12 cellular contexts compared by ENCODE assay signal in genomic region chr7:148330124-148330818, GRCh38.
DNase-seq lines count a peak whose midpoint lies in the region; ATAC-seq and TF ChIP-seq lines count a peak whose summit lies in the region.
"Had no signal": no experiment of that assay in that cellular context is flagged by ENCODE, and none has a peak within 500 bp of the region (broad histone marks: within the 10 kb centered on the region; RNA-seq: fewer than 3 reads in every experiment).

No MANE protein-coding gene starts in this region.

- H3K56ac ChIP-seq in IMR-90 (ENCODE audit: extremely low read depth, insufficient read depth, low read length), result no peak overlapping the region

- H4K91ac ChIP-seq in IMR-90 (ENCODE audit: insufficient read depth, low read depth, low read length), result no peak overlapping the region

- POLR2A ChIA-PET in IMR-90 (lab: Charles Lee; ENCODE audit: unreplicated experiment), result no interaction called here

- H2BK120ac ChIP-seq in IMR-90 (ENCODE audit: low read depth, low read length), result no peak overlapping the region

- no peak overlapping the region for H3K4me3 ChIP-seq in CD4-positive, CD25-positive, alpha-beta regulatory T cell (ENCODE audit: low read depth, low read length)
- no peak overlapping the region for H3K4me3 ChIP-seq in IMR-90 (ENCODE audit: insufficient read depth, low read depth, low read length)

- H3K9me3 ChIP-seq in CD4-positive, CD25-positive, alpha-beta regulatory T cell (ENCODE audit: control insufficient read depth in 2 of 2, low read length in 2 of 2), result no peaks in the 10 kb centered on the region
- peaks cover 41% of the 10 kb centered on the region for H3K9me3 ChIP-seq in IMR-90 (ENCODE audit: control insufficient read depth, insufficient read depth, low read length)

- no peak overlapping the region for H3K18ac ChIP-seq in IMR-90 (ENCODE audit: low read depth, low read length)

- H2BK5ac ChIP-seq in IMR-90 (ENCODE audit: low read depth, low read length, poor library complexity, severe bottlenecking), result peak overlapping the region; percentile 68

- H3K9me1 ChIP-seq in IMR-90 (ENCODE audit: insufficient read depth, low read length), result no peaks in the 10 kb centered on the region

- no peak overlapping the region for H3K27ac Mint-ChIP-seq in T-helper 1 cell treated with Interleukin-12 subunit alpha and Interleukin-12 subunit beta and Interleukin-4 antibody, amounts not matched to agents 30 μg/mL and 1 μg/mL, for 36 hours
- H3K27ac Mint-ChIP-seq in CD4-positive, CD25-positive, alpha-beta regulatory T cell, result peak overlapping the region; percentile 48 to 94 (median 74)
- H3K27ac Mint-ChIP-seq in memory B cell, result peak overlapping the region; percentile 81
- H3K27ac Mint-ChIP-seq: CD14-positive monocyte had no signal

- no peak overlapping the region for H2BK20ac ChIP-seq in IMR-90 (ENCODE audit: low read depth, low read length)

- H3K36me3 ChIP-seq in CD4-positive, CD25-positive, alpha-beta regulatory T cell (ENCODE audit: control insufficient read depth, insufficient read depth, low read length), result no peaks in the 10 kb centered on the region
- H3K36me3 ChIP-seq in IMR-90 (ENCODE audit: control insufficient read depth, insufficient read depth, low read length), result no peaks in the 10 kb centered on the region

- no peak for DNase-seq in T-helper 1 cell
- no peak for DNase-seq in CD4-positive, CD25-positive, alpha-beta regulatory T cell
- DNase-seq in IMR-90, result no peak
- DNase-seq in memory B cell (ENCODE audit: low spot score in 2 of 2), result no peak
- DNase-seq in GM03348 (ENCODE audit: low spot score), result no peak
- DNase-seq in nucleus accumbens (lab: John Stamatoyannopoulos, UW), result no peak
- DNase-seq: DMS79 had no signal

- no peak overlapping the region for H2AK5ac ChIP-seq in IMR-90 (ENCODE audit: low read depth, low read length)

- intact Hi-C loops in IMR-90 (cut with micrococcal nuclease), result no loop called here

- no peak overlapping the region for H3K9ac ChIP-seq in IMR-90 (ENCODE audit: low read depth, low read length)

- no peak overlapping the region for H2AK9ac ChIP-seq in IMR-90 (replicated peaks; ENCODE audit: low read depth, low read length, poor library complexity)

- H2BK15ac ChIP-seq in IMR-90 (ENCODE audit: low read depth, low read length), result no peak overlapping the region

- TF ChIP-seq POLR2A in IMR-90 (IDR thresholded peaks at IDR 0.05; ENCODE audit: low read depth, low read length), result no peak

- no peaks in the 10 kb centered on the region for H4K20me1 ChIP-seq in IMR-90 (ENCODE audit: insufficient read depth, low read length)

- ATAC-seq in CD4-positive, CD25-positive, alpha-beta regulatory T cell (ENCODE audit: low read depth in 2 of 2), result no peak
- ATAC-seq in IMR-90 (ENCODE audit: low read depth), result no peak
- ATAC-seq in memory B cell (ENCODE audit: low read depth), result no peak
- ATAC-seq in HG03520 (IDR thresholded peaks at IDR 0.05; ENCODE audit: unreplicated experiment), result no peak
- ATAC-seq: HCT116 had no signal

- H3K79me1 ChIP-seq in IMR-90 (ENCODE audit: low read depth in 1 of 2, low read length in 2 of 2), result no peaks in the 10 kb centered on the region

- no peaks in the 10 kb centered on the region for H3K4me1 ChIP-seq in CD4-positive, CD25-positive, alpha-beta regulatory T cell (ENCODE audit: control insufficient read depth, insufficient read depth, low read length, poor library complexity, severe bottlenecking)
- H3K4me1 ChIP-seq in IMR-90 (ENCODE audit: control insufficient read depth, insufficient read depth, low read length), result no peaks in the 10 kb centered on the region

- dilution Hi-C loops in IMR-90 (cut with HindIII; ENCODE audit: low sequenced_read_pairs, unreplicated experiment), result no loop called here

- H3K27ac ChIP-seq in CD4-positive, CD25-positive, alpha-beta regulatory T cell (ENCODE audit: insufficient read depth, low read length, poor library complexity, severe bottlenecking), result no peak overlapping the region
- no peak overlapping the region for H3K27ac ChIP-seq in IMR-90 (ENCODE audit: insufficient read depth, low read length)
- H3K27ac ChIP-seq: 22Rv1 had no signal

- no peak overlapping the region for H2AFZ ChIP-seq in IMR-90 (replicated peaks; ENCODE audit: low read length, poor library complexity)

- in situ Hi-C loops in IMR-90 (cut with MboI; ENCODE audit: low sequenced_read_pairs), result no loop called here

- no peaks in the 10 kb centered on the region for H3K4me1 Mint-ChIP-seq in T-helper 1 cell treated with Interleukin-12 subunit alpha and Interleukin-12 subunit beta and Interleukin-4 antibody, amounts not matched to agents 30 μg/mL and 1 μg/mL, for 36 hours (ENCODE audit: low read depth)
- peaks cover 0 to 4% (median 0%) of the 10 kb centered on the region in 4 donors for H3K4me1 Mint-ChIP-seq in CD4-positive, CD25-positive, alpha-beta regulatory T cell
- peaks cover 24% of the 10 kb centered on the region for H3K4me1 Mint-ChIP-seq in memory B cell
- H3K4me1 Mint-ChIP-seq: CD14-positive monocyte had no signal

- H3K4me2 ChIP-seq in IMR-90 (ENCODE audit: low read depth, low read length), result no peak overlapping the region

- peaks cover 22% of the 10 kb centered on the region for H3K9me3 Mint-ChIP-seq in T-helper 1 cell treated with Interleukin-12 subunit alpha and Interleukin-12 subunit beta and Interleukin-4 antibody, amounts not matched to agents 30 μg/mL and 1 μg/mL, for 36 hours
- H3K9me3 Mint-ChIP-seq in CD4-positive, CD25-positive, alpha-beta regulatory T cell, result peaks cover 0 to 12% (median 1%) of the 10 kb centered on the region in 7 donors
- H3K9me3 Mint-ChIP-seq in memory B cell, result peaks cover 18% of the 10 kb centered on the region

- TF ChIP-seq CTCF in IMR-90 (conservative IDR thresholded peaks at IDR 0.05; ENCODE audit: low read depth, low read length), result no peak

- WGBS in IMR-90 (ENCODE audit: extremely low coverage in 2 of 2, insufficient read length in 1 of 2), 2 experiments, result 86 to 100% methylated on average over 8 to 14 of the region's 15 CpGs

- CTCF ChIA-PET in IMR-90 (lab: Yijun Ruan, JAX), result no interaction called here

- H3K36me3 Mint-ChIP-seq in T-helper 1 cell treated with Interleukin-12 subunit alpha and Interleukin-12 subunit beta and Interleukin-4 antibody, amounts not matched to agents 30 μg/mL and 1 μg/mL, for 36 hours (ENCODE audit: low read depth), result peaks cover 14% of the 10 kb centered on the region
- no peaks in the 10 kb centered on the region for H3K36me3 Mint-ChIP-seq in CD4-positive, CD25-positive, alpha-beta regulatory T cell
- H3K36me3 Mint-ChIP-seq in memory B cell, result peaks cover 15% of the 10 kb centered on the region
- H3K36me3 Mint-ChIP-seq: CD14-positive monocyte had no signal

- H3K14ac ChIP-seq in IMR-90 (replicated peaks; ENCODE audit: low read depth, low read length), result no peak overlapping the region

- peaks cover 4% of the 10 kb centered on the region for H3K27me3 ChIP-seq in CD4-positive, CD25-positive, alpha-beta regulatory T cell (ENCODE audit: control insufficient read depth, insufficient read depth, low read length)
- H3K27me3 ChIP-seq in IMR-90 (ENCODE audit: control insufficient read depth, insufficient read depth, low read length), result no peaks in the 10 kb centered on the region

- H3K27me3 Mint-ChIP-seq in T-helper 1 cell treated with Interleukin-12 subunit alpha and Interleukin-12 subunit beta and Interleukin-4 antibody, amounts not matched to agents 30 μg/mL and 1 μg/mL, for 36 hours (ENCODE audit: low read depth), result no peaks in the 10 kb centered on the region
- H3K27me3 Mint-ChIP-seq in CD4-positive, CD25-positive, alpha-beta regulatory T cell, result peaks cover 6% of the 10 kb centered on the region
- H3K27me3 Mint-ChIP-seq in memory B cell, result peaks cover 9% of the 10 kb centered on the region

- no peak overlapping the region for H4K5ac ChIP-seq in IMR-90 (ENCODE audit: low read depth, low read length)

- TF ChIP-seq RAD21 in IMR-90 (IDR thresholded peaks at IDR 0.05; ENCODE audit: low read length), result no peak

- no peak overlapping the region for H3K23ac ChIP-seq in IMR-90 (ENCODE audit: low read depth, low read length)

- no TSS peak for BruUV-seq in IMR-90 (replicated peaks; lab: Mats Ljungman, UMichigan)

- H3K4ac ChIP-seq in IMR-90 (ENCODE audit: low read depth, low read length), result no peak overlapping the region

- peak overlapping the region; percentile 15 for H3K4me3 Mint-ChIP-seq in T-helper 1 cell treated with Interleukin-12 subunit alpha and Interleukin-12 subunit beta and Interleukin-4 antibody, amounts not matched to agents 30 μg/mL and 1 μg/mL, for 36 hours
- no peak overlapping the region for H3K4me3 Mint-ChIP-seq in CD4-positive, CD25-positive, alpha-beta regulatory T cell
- no peak overlapping the region for H3K4me3 Mint-ChIP-seq in memory B cell
- H3K4me3 Mint-ChIP-seq: CD14-positive monocyte had no signal

- H4K8ac ChIP-seq in IMR-90 (ENCODE audit: low read depth in 2 of 2, low read length in 2 of 2), result no peak overlapping the region

TF ChIP-seq in IMR-90, 13 proteins besides CTCF, POLR2A, EP300 and RAD21 (continues in another document):
- no peak for TF ChIP-seq BHLHE40 (IDR thresholded peaks at IDR 0.05; ENCODE audit: low read depth, low read length)
- no peak for TF ChIP-seq CEBPB (IDR thresholded peaks at IDR 0.05; ENCODE audit: low read depth, low read length)
- no peak for TF ChIP-seq MAZ (IDR thresholded peaks at IDR 0.05; ENCODE audit: borderline replicate concordance, low read depth, low read length)
- TF ChIP-seq FOS (IDR thresholded peaks at IDR 0.05; ENCODE audit: low read depth, low read length), result no peak
- no peak for TF ChIP-seq NFE2L2 (IDR thresholded peaks at IDR 0.05; ENCODE audit: low read depth, low read length)
- no peak for TF ChIP-seq SMC3 (IDR thresholded peaks at IDR 0.05; ENCODE audit: low read depth, low read length)
- TF ChIP-seq RCOR1 (IDR thresholded peaks at IDR 0.05; ENCODE audit: insufficient replicate concordance, low read length), result no peak
- no peak for TF ChIP-seq RFX5 (IDR thresholded peaks at IDR 0.05; ENCODE audit: low read depth, low read length)
- TF ChIP-seq USF2 (IDR thresholded peaks at IDR 0.05; ENCODE audit: low read depth, low read length), result no peak
- no peak for TF ChIP-seq MAFK (IDR thresholded peaks at IDR 0.05; ENCODE audit: low read depth, low read length)
- no peak for TF ChIP-seq CHD1 (IDR thresholded peaks at IDR 0.05; ENCODE audit: low read depth, low read length)
